ENCODE assay signal across 11 cellular contexts in genomic region chr7:1558181-1558811, GRCh38. TPM values are rescaled to one million over a fixed set of nuclear protein-coding genes. Genes with fewer than 3 reads are reported as not detected.
A peak's percentile ranks its signal among the peaks of the same experiment; 100 is the strongest.
DNase-seq lines count a peak whose midpoint lies in the region; ATAC-seq, FAIRE-seq and TF ChIP-seq lines count a peak whose summit lies in the region.
"Had no signal": no experiment of that assay in that cellular context is flagged by ENCODE, and none has a peak within 500 bp of the region (broad histone marks: within the 10 kb centered on the region; RNA-seq: fewer than 3 reads in every experiment).

No MANE protein-coding gene starts in this region.

- H3K4me2 ChIP-seq in DND-41 (ENCODE audit: insufficient read depth, low read length) (no peak overlapping the region), OCI-LY7 (ENCODE audit: low read length) (no peak overlapping the region; the same call in 1 of the 2 replicates)

- BruUV-seq in OCI-LY7 (replicated peaks; lab: Mats Ljungman, UMichigan) = no TSS peak

- H4K20me1 ChIP-seq in DND-41 (ENCODE audit: insufficient read depth, low read length) = no peaks in the 10 kb centered on the region
- H4K20me1 ChIP-seq in OCI-LY7 (ENCODE audit: insufficient read depth, low read length) = no peaks in the 10 kb centered on the region

- H3K4me1 ChIP-seq in DND-41 (ENCODE audit: insufficient read depth, low read length) (no peaks in the 10 kb centered on the region), OCI-LY7 (ENCODE audit: insufficient read depth, low read length, poor library complexity, severe bottlenecking) (peaks cover 7% of the 10 kb centered on the region), pancreas (peaks cover 0 to 11% (median 4%) of the 10 kb centered on the region in 3 donors)

- no peak overlapping the region for H3K27ac ChIP-seq in DND-41 (ENCODE audit: low read length)
- no peak overlapping the region for H3K27ac ChIP-seq in OCI-LY7 (ENCODE audit: low read depth, low read length, poor library complexity, severe bottlenecking)
- peak overlapping the region in 1 of 4 donors; percentile 41 for H3K27ac ChIP-seq in pancreas

- ATAC-seq in DND-41 (ENCODE audit: insufficient read depth, low read depth) (no peak; the same call in 2 of the 3 replicates), pancreas (no peak), omental fat pad (ENCODE audit: low FRiP score) (no peak), GM19455 (IDR thresholded peaks at IDR 0.05; ENCODE audit: unreplicated experiment) (no peak)

- H3K4me3 ChIP-seq in DND-41 (ENCODE audit: low read depth in 1 of 2, low read length in 2 of 2) (no peak overlapping the region), OCI-LY7 (ENCODE audit: low read depth, low read length, poor library complexity, severe bottlenecking) (no peak overlapping the region), fibroblast of villous mesenchyme (ENCODE audit: low read depth, low read length) (no peak overlapping the region), pancreas (no peak overlapping the region)

- POLR2A ChIA-PET in OCI-LY7 (lab: Charles Lee) = no interaction called here

- H3K36me3 ChIP-seq in DND-41 (ENCODE audit: insufficient read depth, low read length) (no peaks in the 10 kb centered on the region), OCI-LY7 (ENCODE audit: insufficient read depth, low read length) (no peaks in the 10 kb centered on the region), pancreas (no peaks in the 10 kb centered on the region)

- intact Hi-C loops in OCI-LY7 (cut with micrococcal nuclease; ENCODE audit: unreplicated experiment) (loop anchor here (1.0 kb wide), 1 partner anchor 52 kb away; no protein-coding TSS in a partner anchor), pancreas (cut with DNase I) (loop anchor here in 1 of 3 donors (5.0 kb wide), 1 partner anchor 46 kb away; no protein-coding TSS in a partner anchor)

- CTCF ChIA-PET in OCI-LY7 (lab: Charles Lee; ENCODE audit: unreplicated experiment) = no interaction called here

- no peak overlapping the region for H3K9ac ChIP-seq in DND-41 (ENCODE audit: low read depth, low read length)

- FAIRE-seq in pancreas (lab: Jason Lieb, UNC) = no peak
- FAIRE-seq: TTC549 had no signal

- H2AFZ ChIP-seq in DND-41 (ENCODE audit: low read depth, low read length) (no peak overlapping the region), OCI-LY7 (ENCODE audit: low read length) (no peak overlapping the region)

- H3K9me2 ChIP-seq in OCI-LY7 (ENCODE audit: insufficient read depth, low read length) = no peaks in the 10 kb centered on the region

- H3K27me3 ChIP-seq in DND-41 (ENCODE audit: insufficient read depth, low read length, poor library complexity) (no peaks in the 10 kb centered on the region), pancreas (no peaks in the 10 kb centered on the region)

- H3K9me3 ChIP-seq in DND-41 (ENCODE audit: insufficient read depth, low read length, severe bottlenecking) = no peaks in the 10 kb centered on the region
- H3K9me3 ChIP-seq in OCI-LY7 (ENCODE audit: low read length) = no peaks in the 10 kb centered on the region
- H3K9me3 ChIP-seq in pancreas = no peaks in the 10 kb centered on the region

- TF ChIP-seq CTCF in DND-41 (IDR thresholded peaks at IDR 0.05; ENCODE audit: borderline replicate concordance, extremely low read depth, low read length, poor library complexity, severe bottlenecking) = peak; percentile 10
- TF ChIP-seq CTCF in OCI-LY7 (conservative IDR thresholded peaks at IDR 0.05; ENCODE audit: low read length) = peak; percentile 70
- peak; percentile 43 for TF ChIP-seq CTCF in fibroblast of villous mesenchyme (IDR thresholded peaks at IDR 0.05; ENCODE audit: insufficient read depth, low read depth, low read length)
- TF ChIP-seq CTCF in pancreas (IDR thresholded peaks at IDR 0.05) = no peak
- no peak for TF ChIP-seq CTCF in omental fat pad (IDR thresholded peaks at IDR 0.05)

- DNase-seq in DND-41 (no peak), OCI-LY7 (ENCODE audit: low spot score) (peak; percentile 61), fibroblast of villous mesenchyme (ENCODE audit: low read depth) (peak; percentile 42), pancreas (peak in 4 of 6 donors; percentile 9 to 78 (median 56)), NCI-H510A treated with DMSO at 0.1 percent for 48 hours (lab: John Stamatoyannopoulos, UW) (no peak), omental fat pad (ENCODE audit: low spot score) (no peak), NCI-H187 treated with DMSO at 0.1 percent for 48 hours (lab: John Stamatoyannopoulos, UW) (no peak)
- DNase-seq: GDM1, NCI-H2081 treated with DMSO at 0.1 percent for 48 hours had no signal

- 74 to 79% methylated on average over 24 of the region's 24 CpGs for WGBS in pancreas, 2 donors

- H3K79me2 ChIP-seq in DND-41 (ENCODE audit: insufficient read depth, low read length) = no peaks in the 10 kb centered on the region
- H3K79me2 ChIP-seq in OCI-LY7 (ENCODE audit: insufficient read depth, low read depth, low read length) = no peaks in the 10 kb centered on the region

RNA-seq across cellular contexts. Expression of gene TMEM184A, which starts 2.3 kb away (rescaled TPM):
- total RNA-seq in OCI-LY7 (2014; rRNA removed; shearing (Covaris generic)) = 0.19 and 0.77 TPM in 2 replicates
- total RNA-seq in OCI-LY7 (2022) = not detected in 2 replicates
- total RNA-seq in fibroblast of villous mesenchyme = 0.64 and 0.86 TPM in 2 replicates
- 10 to 100 TPM; 15.2 to 27.5 (median 21.3) TPM for total RNA-seq in pancreas
- 10 to 100 TPM; 29.0 to 58.9 TPM for polyA plus RNA-seq in pancreas
- total RNA-seq in omental fat pad = 1 to 10 TPM in 1 of 4 donors, under 1 TPM in 2, not detected in 1; 0.19 to 3.1 (median 0.32) TPM

RNA-seq across cellular contexts. Expression of gene PSMG3, which starts 11.5 kb away (rescaled TPM):
- total RNA-seq in OCI-LY7 (2014; rRNA removed; shearing (Covaris generic)) = 128 and 129 TPM in 2 replicates
- total RNA-seq in OCI-LY7 (2022) (55.1 and 63.7 TPM in 2 replicates), fibroblast of villous mesenchyme (24.6 and 30.9 TPM in 2 replicates), pancreas (10 to 100 TPM in 4 of 6 donors, 1 to 10 TPM in 2; 6.7 to 12.0 (median 11.0) TPM), omental fat pad (10 to 100 TPM; 22.0 to 37.7 (median 28.4) TPM)
- polyA plus RNA-seq in pancreas = 10 to 100 TPM; 45.6 to 46.1 TPM

RNA-seq across cellular contexts. Expression of gene MAFK, which starts 27.8 kb away (rescaled TPM):
- total RNA-seq in OCI-LY7 (2014; rRNA removed; shearing (Covaris generic)) = 25.2 and 26.1 TPM in 2 replicates
- total RNA-seq in OCI-LY7 (2022) (32.7 and 39.0 TPM in 2 replicates), fibroblast of villous mesenchyme (21.6 and 26.4 TPM in 2 replicates), pancreas (10 to 100 TPM; 21.1 to 43.2 (median 23.4) TPM), omental fat pad (10 to 100 TPM; 30.7 to 57.6 (median 32.7) TPM)
- polyA plus RNA-seq in pancreas = 10 to 100 TPM; 42.6 to 71.2 TPM

RNA-seq across cellular contexts. Expression of gene INTS1, which starts 54.1 kb away (rescaled TPM):
- total RNA-seq in OCI-LY7 (2014; rRNA removed; shearing (Covaris generic)) = 61.5 and 83.6 TPM in 2 replicates
- total RNA-seq in OCI-LY7 (2022) (187 and 188 TPM in 2 replicates), fibroblast of villous mesenchyme (45.3 and 69.9 TPM in 2 replicates), pancreas (10 to 100 TPM; 45.0 to 73.2 (median 58.3) TPM), omental fat pad (10 to 100 TPM; 22.4 to 39.4 (median 32.0) TPM)
- polyA plus RNA-seq in pancreas = 100 to 1,000 TPM in 1 of 2 donors, 10 to 100 TPM in 1; 92.7 to 166 TPM

Comparison
In these comparisons a context has a peak if more than half of its experiments do, and no peak if none do; other contexts are left out.
1. DNase-seq: peak in OCI-LY7 (single experiment), fibroblast of villous mesenchyme (single experiment) and pancreas (4 of 6); none in DND-41 (single experiment), NCI-H510A treated with DMSO at 0.1 percent for 48 hours (single experiment), omental fat pad (single experiment) and NCI-H187 treated with DMSO at 0.1 percent for 48 hours (single experiment).
2. CTCF ChIP-seq: peak in DND-41 (single experiment), OCI-LY7 (single experiment) and fibroblast of villous mesenchyme (single experiment); none in pancreas (0 of 4) and omental fat pad (0 of 3).